13 cellular contexts compared by ENCODE assay signal in genomic region chr2:100822587-100823248, GRCh38. TPM values are rescaled to one million over a fixed set of nuclear protein-coding genes. Genes with fewer than 3 reads are reported as not detected.
A peak's percentile ranks its signal among the peaks of the same experiment; 100 is the strongest.
DNase-seq lines count a peak whose midpoint lies in the region; ATAC-seq and TF ChIP-seq lines count a peak whose summit lies in the region.
"Had no signal": no experiment of that assay in that cellular context is flagged by ENCODE, and none has a peak within 500 bp of the region (broad histone marks: within the 10 kb centered on the region; RNA-seq: fewer than 3 reads in every experiment).

No MANE protein-coding gene starts in this region.

- H3K9me3 Mint-ChIP-seq in Calu3 (ENCODE audit: low read depth, unreplicated experiment) (no peaks in the 10 kb centered on the region), nephron (peaks cover 3% of the 10 kb centered on the region), CD14-positive monocyte (peaks cover 0 to 5% (median 2%) of the 10 kb centered on the region in 7 donors)
- H3K9me3 Mint-ChIP-seq: stimulated activated effector memory CD8-positive, alpha-beta T cell treated with anti-CD3 and anti-CD28 coated beads, Interleukin-12 subunit alpha, Interleukin-12 subunit beta, amount 100 ng/mL, for 72 hours had no signal

- H3K4me1 ChIP-seq in fibroblast of lung (ENCODE audit: control insufficient read depth, extremely low read depth, insufficient read depth, low read length), result peaks cover 2% of the 10 kb centered on the region

- H4K20me1 ChIP-seq in fibroblast of lung (ENCODE audit: control insufficient read depth, extremely low read depth, insufficient read depth, low read length), result no peaks in the 10 kb centered on the region

- no peaks in the 10 kb centered on the region for H3K9me3 ChIP-seq in fibroblast of lung (ENCODE audit: control insufficient read depth, insufficient read depth, low read depth, low read length)

- ATAC-seq in HG02571 (IDR thresholded peaks at IDR 0.05; ENCODE audit: unreplicated experiment), result no peak
- ATAC-seq: stimulated activated effector memory CD8-positive, alpha-beta T cell treated with anti-CD3 and anti-CD28 coated beads, Interleukin-12 subunit alpha, Interleukin-12 subunit beta, amount 100 ng/mL, for 72 hours had no signal

- H3K79me2 ChIP-seq in fibroblast of lung (ENCODE audit: control insufficient read depth, insufficient read depth, low read length), result no peaks in the 10 kb centered on the region

- H2AFZ ChIP-seq in fibroblast of lung (ENCODE audit: low read length), result no peak overlapping the region

- TF ChIP-seq CTCF in Calu3 (IDR thresholded peaks at IDR 0.05; ENCODE audit: unreplicated experiment) (no peak), RWPE1 (conservative IDR thresholded peaks at IDR 0.05; ENCODE audit: low read depth) (no peak), fibroblast of lung (conservative IDR thresholded peaks at IDR 0.05 in 1 of 2, IDR thresholded peaks at IDR 0.05 in 1 of 2; ENCODE audit: low read depth in 1 of 2, low read length in 2 of 2) (no peak), nephron (IDR thresholded peaks at IDR 0.05; ENCODE audit: unreplicated experiment in 3 of 3) (no peak), CD14-positive monocyte (IDR thresholded peaks at IDR 0.05) (no peak)

- no peaks in the 10 kb centered on the region for H3K36me3 ChIP-seq in fibroblast of lung (ENCODE audit: control insufficient read depth, insufficient read depth, low read length)

- H3K4me3 ChIP-seq in fibroblast of lung (replicated peaks in 1 of 4; ENCODE audit: control extremely low read depth in 1 of 4, insufficient read depth in 1 of 4, low read depth in 3 of 4, low read length in 4 of 4), result peak overlapping the region in 1 of 4 experiments; percentile 80

- no peaks in the 10 kb centered on the region for H3K27me3 Mint-ChIP-seq in Calu3 (ENCODE audit: unreplicated experiment)
- H3K27me3 Mint-ChIP-seq in nephron (ENCODE audit: low read depth), result peaks cover 63% of the 10 kb centered on the region
- H3K27me3 Mint-ChIP-seq in CD14-positive monocyte (ENCODE audit: low read depth in 3 of 3), result peaks cover 51 to 70% (median 61%) of the 10 kb centered on the region in 3 donors

- H3K27ac ChIP-seq in RWPE1 (no peak overlapping the region), fibroblast of lung (ENCODE audit: insufficient read depth, low read length) (no peak overlapping the region)

- CTCF ChIA-PET in Calu3 (lab: Charles Lee) (interaction anchor here (0.6 to 1.4 kb wide), 4 partner anchors 30 to 219 kb away, joined by 3 to 5 read pairs (median 3); no protein-coding TSS in a partner anchor), RWPE1 (lab: Yijun Ruan, JAX) (no interaction called here)

- no peak overlapping the region for H3K9ac ChIP-seq in fibroblast of lung (ENCODE audit: insufficient read depth, low read length)

- DNase-seq in Calu3 (peak; percentile 37), RWPE1 (ENCODE audit: low spot score) (peak; percentile 62), fibroblast of lung (ENCODE audit: low read depth in 2 of 2) (peak; percentile 56 to 75), NCI-H1694 treated with DMSO at 0.1 percent for 48 hours (lab: John Stamatoyannopoulos, UW) (no peak), NCI-H69 (lab: John Stamatoyannopoulos, UW) (no peak), CD14-positive monocyte (ENCODE audit: low spot score) (no peak)
- DNase-seq: activated CD4-positive, alpha-beta T cell treated with anti-CD3 and anti-CD28 coated beads, Interleukin-2, amount 50 U/mL, for 48 hours; CD4-positive, CD25-positive, alpha-beta regulatory T cell; glutamatergic neuron; NCI-H1048 had no signal

- H3K27ac Mint-ChIP-seq in Calu3 (ENCODE audit: unreplicated experiment), result peak overlapping the region; percentile 94
- H3K27ac Mint-ChIP-seq in nephron, result no peak overlapping the region
- H3K27ac Mint-ChIP-seq in CD14-positive monocyte, result no peak overlapping the region
- H3K27ac Mint-ChIP-seq: CD4-positive, CD25-positive, alpha-beta regulatory T cell; stimulated activated effector memory CD8-positive, alpha-beta T cell treated with anti-CD3 and anti-CD28 coated beads, Interleukin-12 subunit alpha, Interleukin-12 subunit beta, amount 100 ng/mL, for 72 hours had no signal

- peaks cover 51% of the 10 kb centered on the region for H3K4me1 Mint-ChIP-seq in Calu3 (ENCODE audit: low read depth, unreplicated experiment)
- peaks cover 23% of the 10 kb centered on the region for H3K4me1 Mint-ChIP-seq in nephron
- peaks cover 2% of the 10 kb centered on the region for H3K4me1 Mint-ChIP-seq in CD14-positive monocyte
- H3K4me1 Mint-ChIP-seq: stimulated activated effector memory CD8-positive, alpha-beta T cell treated with anti-CD3 and anti-CD28 coated beads, Interleukin-12 subunit alpha, Interleukin-12 subunit beta, amount 100 ng/mL, for 72 hours had no signal

- BruUV-seq in Calu3 (replicated peaks; lab: Mats Ljungman, UMichigan), result no TSS peak

- H3K4me3 Mint-ChIP-seq in Calu3 (ENCODE audit: low read depth, unreplicated experiment), result peak overlapping the region; percentile 73
- H3K4me3 Mint-ChIP-seq in nephron, result peak overlapping the region in 2 of 3 experiments; percentile 10 to 52
- peak overlapping the region in 1 of 2 donors; percentile 66 for H3K4me3 Mint-ChIP-seq in CD14-positive monocyte
- H3K4me3 Mint-ChIP-seq: CD4-positive, CD25-positive, alpha-beta regulatory T cell; stimulated activated effector memory CD8-positive, alpha-beta T cell treated with anti-CD3 and anti-CD28 coated beads, Interleukin-12 subunit alpha, Interleukin-12 subunit beta, amount 100 ng/mL, for 72 hours had no signal

- H3K4me2 ChIP-seq in fibroblast of lung (ENCODE audit: extremely low read depth, insufficient read depth, low read length), result no peak overlapping the region

- H3K27me3 ChIP-seq in fibroblast of lung (ENCODE audit: control insufficient read depth, insufficient read depth, low read length), result no peaks in the 10 kb centered on the region

- H3K36me3 Mint-ChIP-seq in Calu3 (ENCODE audit: insufficient read depth, unreplicated experiment) (peaks cover 78% of the 10 kb centered on the region), nephron (ENCODE audit: low read depth) (no peaks in the 10 kb centered on the region), CD14-positive monocyte (peaks cover 0 to 2% of the 10 kb centered on the region in 2 donors)
- H3K36me3 Mint-ChIP-seq: CD4-positive, CD25-positive, alpha-beta regulatory T cell; stimulated activated effector memory CD8-positive, alpha-beta T cell treated with anti-CD3 and anti-CD28 coated beads, Interleukin-12 subunit alpha, Interleukin-12 subunit beta, amount 100 ng/mL, for 72 hours had no signal

- intact Hi-C loops in Calu3 (cut with micrococcal nuclease; ENCODE audit: unreplicated experiment), result loop anchor here (2.0 to 10.0 kb wide), 3 partner anchors 80 to 162 kb away; no protein-coding TSS in a partner anchor
- intact Hi-C loops in CD14-positive monocyte (cut with micrococcal nuclease), result no loop called here

- POLR2A ChIA-PET in RWPE1 (lab: Yijun Ruan, JAX; ENCODE audit: low non-redundant PET), result no interaction called here

RNA-seq across cellular contexts. Expression of gene NPAS2, which starts 2.8 kb away (rescaled TPM):
- total RNA-seq in Calu3 (2022) (142 and 157 TPM in 2 replicates), fibroblast of lung (2.3 and 3.6 TPM in 2 replicates)
- polyA plus RNA-seq in fibroblast of lung (4.9 and 8.7 TPM in 2 replicates), CD14-positive monocyte (not detected)
- polyA plus RNA-seq in fibroblast of lung (2012), result 6.8 and 10.8 TPM in 2 replicates
- polyA minus RNA-seq in fibroblast of lung (ENCODE audit: low replicate concordance), result 7.2 and 24.0 TPM in 2 replicates

Comparison
In these comparisons a context has a peak if more than half of its experiments do, and no peak if none do; other contexts are left out.
1. DNase-seq: peak in Calu3 (single experiment), RWPE1 (single experiment) and fibroblast of lung (2 of 2); none in NCI-H1694 treated with DMSO at 0.1 percent for 48 hours (single experiment), NCI-H69 (single experiment) and CD14-positive monocyte (single experiment).
2. RNA of gene NPAS2, which starts 2.8 kb away (total RNA-seq): 142 to 157 TPM in Calu3; 2.3 to 3.6 TPM in fibroblast of lung; every median in the first group is over 10 times any median in the second.